ENCODE assay signal across 19 cellular contexts in genomic region chr11:2754008-2754407, GRCh38. TPM values are rescaled to one million over a fixed set of nuclear protein-coding genes. Genes with fewer than 3 reads are reported as not detected.
A peak's percentile ranks its signal among the peaks of the same experiment; 100 is the strongest.
DNase-seq lines count a peak whose midpoint lies in the region; ATAC-seq, FAIRE-seq and TF ChIP-seq lines count a peak whose summit lies in the region.
"Had no signal": no experiment of that assay in that cellular context is flagged by ENCODE, and none has a peak within 500 bp of the region (broad histone marks: within the 10 kb centered on the region; RNA-seq: fewer than 3 reads in every experiment).

No MANE protein-coding gene starts in this region.

- WGBS in sigmoid colon, 2 donors = 89 to 96% methylated on average over 2 of the region's 2 CpGs

- H3K27ac ChIP-seq in right atrium auricular region = no peak overlapping the region
- no peak overlapping the region for H3K27ac ChIP-seq in sigmoid colon
- H3K27ac ChIP-seq: BLaER1 treated with 17β-estradiol and CSF1 and Interleukin-3, amounts not matched to agents 10 nM and 100 nM had no signal

- H3K27me3 ChIP-seq in right atrium auricular region (no peaks in the 10 kb centered on the region), sigmoid colon (no peaks in the 10 kb centered on the region)
- H3K27me3 ChIP-seq: BLaER1 treated with 17β-estradiol and CSF1 and Interleukin-3, amounts not matched to agents 10 nM and 100 nM had no signal

- H3K4me3 ChIP-seq in right atrium auricular region = no peak overlapping the region
- H3K4me3 ChIP-seq in sigmoid colon = no peak overlapping the region
- H3K4me3 ChIP-seq: BLaER1 treated with 17β-estradiol and CSF1 and Interleukin-3, amounts not matched to agents 10 nM and 100 nM had no signal

- H3K4me1 ChIP-seq in right atrium auricular region = no peaks in the 10 kb centered on the region
- no peaks in the 10 kb centered on the region for H3K4me1 ChIP-seq in sigmoid colon

- TF ChIP-seq POLR2A in sigmoid colon (IDR thresholded peaks at IDR 0.05) = no peak

- H3K36me3 ChIP-seq in right atrium auricular region (no peaks in the 10 kb centered on the region), sigmoid colon (no peaks in the 10 kb centered on the region)
- H3K36me3 ChIP-seq: BLaER1 treated with 17β-estradiol and CSF1 and Interleukin-3, amounts not matched to agents 10 nM and 100 nM had no signal

- TF ChIP-seq EP300 in sigmoid colon (IDR thresholded peaks at IDR 0.05) = no peak

- FAIRE-seq in HTR-8/SVneo (lab: Jason Lieb, UNC) = no peak
- FAIRE-seq: GM19239 had no signal

- no peak for TF ChIP-seq CTCF in right atrium auricular region (IDR thresholded peaks at IDR 0.05)
- TF ChIP-seq CTCF in sigmoid colon (IDR thresholded peaks at IDR 0.05) = no peak

- DNase-seq in Right ventricle myocardium inferior (ENCODE audit: missing footprints) = peak; percentile 35
- no peak for DNase-seq in right atrium auricular region (ENCODE audit: low spot score)
- peak; percentile 37 for DNase-seq in islet precursor cell
- DNase-seq in sigmoid colon = peak; percentile 43
- no peak for DNase-seq in HTR-8/SVneo (ENCODE audit: insufficient read length, low spot score)
- DNase-seq: 8988T; Calu3; CD8-positive, alpha-beta T cell; DMS79 treated with DMSO at 0.1 percent for 48 hours; GF-D8; GOT3; H7; HFFc6 had no signal

- ATAC-seq in Right ventricle myocardium inferior = no peak
- no peak for ATAC-seq in GM19324 (IDR thresholded peaks at IDR 0.05; ENCODE audit: low FRiP score, unreplicated experiment)
- ATAC-seq in HG02885 (IDR thresholded peaks at IDR 0.05; ENCODE audit: poor library complexity, unreplicated experiment) = no peak
- no peak for ATAC-seq in HG03045 (IDR thresholded peaks at IDR 0.05; ENCODE audit: unreplicated experiment)
- ATAC-seq: CD8-positive, alpha-beta T cell; HCT116 had no signal

- intact Hi-C loops in Right ventricle myocardium inferior (cut with DNase I) (no loop called here), sigmoid colon (cut with DNase I) (no loop called here)

- H3K9me3 ChIP-seq in right atrium auricular region = no peaks in the 10 kb centered on the region
- peaks cover 0 to 6% (median 0%) of the 10 kb centered on the region in 4 donors for H3K9me3 ChIP-seq in sigmoid colon

RNA-seq across cellular contexts. Expression of gene KCNQ1OT1, which starts 54.2 kb away (rescaled TPM):
- 0.32 TPM for total RNA-seq in Right ventricle myocardium inferior
- under 1 TPM; 0.35 to 0.37 TPM for total RNA-seq in right atrium auricular region
- 1 to 10 TPM in 3 of 4 donors, under 1 TPM in 1; 0.99 to 3.6 (median 1.4) TPM for total RNA-seq in sigmoid colon
- under 1 TPM; under 0.01 to 0.32 (median under 0.01) TPM for polyA plus RNA-seq in sigmoid colon

Comparison
In these comparisons a context has a peak if more than half of its experiments do, and no peak if none do; other contexts are left out.
1. DNase-seq: peak in Right ventricle myocardium inferior (single experiment), islet precursor cell (single experiment) and sigmoid colon (single experiment); none in right atrium auricular region (single experiment) and HTR-8/SVneo (single experiment).